In the genomic region with DNA sequence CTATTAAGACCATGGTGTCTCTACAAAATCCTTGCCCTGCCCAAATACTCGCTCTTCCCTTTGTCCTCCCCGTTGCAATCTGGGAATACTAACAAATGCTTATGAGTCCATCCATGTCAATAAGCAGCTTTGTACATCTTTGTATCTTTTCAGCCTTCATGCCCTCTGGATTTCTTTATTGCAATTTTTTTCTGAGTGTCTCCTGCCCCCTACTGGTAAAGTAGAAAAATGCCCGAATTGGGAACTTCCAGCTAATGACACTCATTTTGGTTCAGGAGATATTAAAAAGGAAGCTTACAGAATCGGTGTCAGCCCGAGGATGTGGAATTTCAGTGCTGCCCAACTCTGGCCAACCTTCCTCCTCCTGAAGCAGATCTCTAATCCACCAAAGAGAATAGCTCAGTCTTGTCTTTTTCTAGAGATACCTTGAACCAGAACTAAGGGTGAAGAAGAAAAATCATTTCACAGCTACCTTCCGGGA, we compare ENCODE assay signal across 1 cellular context.
A peak's percentile ranks its signal among the peaks of the same experiment; 100 is the strongest.
TF ChIP-seq lines count a peak whose summit lies in the region.

No MANE protein-coding gene starts in this region.

TF ChIP-seq in K562, 482 proteins besides CTCF, POLR2A, EP300 and RAD21:
- TF ChIP-seq ARID3A (IDR thresholded peaks at IDR 0.05; ENCODE audit: borderline replicate concordance, low read depth, low read length) (0 out of 2 replicates have a peak, but pooled peaks have one; percentile 68), RCOR1 (IDR thresholded peaks at IDR 0.05; ENCODE audit: borderline replicate concordance in 1 of 2, low read depth in 2 of 2, low read length in 2 of 2) (0 out of 4 replicates have a peak, but pooled peaks of 1 of the 2 experiments have one; percentile 23), NFYB (IDR thresholded peaks at IDR 0.05; ENCODE audit: extremely low read depth, insufficient read length) (no peak), SMC3 (conservative IDR thresholded peaks at IDR 0.05; ENCODE audit: insufficient read depth, low read depth, low read length) (peak; percentile 51), NUFIP1 (IDR thresholded peaks at IDR 0.05; ENCODE audit: partially characterized antibody) (no peak), CC2D1A (IDR thresholded peaks at IDR 0.05) (0 out of 2 replicates have a peak, but pooled peaks have one; percentile 12), THRAP3 (IDR thresholded peaks at IDR 0.05; ENCODE audit: borderline replicate concordance) (0 out of 2 replicates have a peak, but pooled peaks have one; percentile 72), CHD4 (IDR thresholded peaks at IDR 0.05; ENCODE audit: insufficient read depth, insufficient replicate concordance, low read depth, low read length, poor library complexity, severe bottlenecking) (no peak), FOXK2 (conservative IDR thresholded peaks at IDR 0.05 in 1 of 2, IDR thresholded peaks at IDR 0.05 in 1 of 2; ENCODE audit: low read depth in 2 of 2) (peak in 1 of 2 experiments; percentile 27; a peak in 1 of 4 replicates), BDP1 (IDR thresholded peaks at IDR 0.05; ENCODE audit: insufficient read depth, insufficient read length) (no peak), MYC (IDR thresholded peaks at IDR 0.05; ENCODE audit: low read depth, low read length) (no peak), MYC (CRISPR knock-in tag; IDR thresholded peaks at IDR 0.05; ENCODE audit: borderline replicate concordance, low read depth) (no peak), HOXB6 (CRISPR knock-in tag; IDR thresholded peaks at IDR 0.05; ENCODE audit: borderline replicate concordance) (no peak), SUPT5H (IDR thresholded peaks at IDR 0.05) (peak; percentile 40; the same call in 1 of the 2 replicates), XRCC5 (IDR thresholded peaks at IDR 0.05; ENCODE audit: low read depth, low read length) (0 out of 2 replicates have a peak, but pooled peaks have one; percentile 47), POLR2AphosphoS2 (IDR thresholded peaks at IDR 0.05; ENCODE audit: low read length) (peak; percentile 74; the same call in 1 of the 2 replicates), NBN (IDR thresholded peaks at IDR 0.05; ENCODE audit: low read depth) (0 out of 2 replicates have a peak, but pooled peaks have one; percentile 47), ARID2 (IDR thresholded peaks at IDR 0.05) (peak; percentile 40; the same call in 1 of the 2 replicates), TEAD4 (IDR thresholded peaks at IDR 0.05; ENCODE audit: low read length) (peak; percentile 34; the same call in 1 of the 2 replicates), TEAD4 (CRISPR knock-in tag; IDR thresholded peaks at IDR 0.05; ENCODE audit: borderline replicate concordance) (no peak), SIN3A (IDR thresholded peaks at IDR 0.05; ENCODE audit: borderline replicate concordance in 2 of 2, control insufficient read depth in 1 of 2, low read depth in 2 of 2, low read length in 2 of 2) (peak in 1 of 2 experiments; percentile 40; a peak in 1 of 4 replicates)
- TF ChIP-seq, protein P1, sequence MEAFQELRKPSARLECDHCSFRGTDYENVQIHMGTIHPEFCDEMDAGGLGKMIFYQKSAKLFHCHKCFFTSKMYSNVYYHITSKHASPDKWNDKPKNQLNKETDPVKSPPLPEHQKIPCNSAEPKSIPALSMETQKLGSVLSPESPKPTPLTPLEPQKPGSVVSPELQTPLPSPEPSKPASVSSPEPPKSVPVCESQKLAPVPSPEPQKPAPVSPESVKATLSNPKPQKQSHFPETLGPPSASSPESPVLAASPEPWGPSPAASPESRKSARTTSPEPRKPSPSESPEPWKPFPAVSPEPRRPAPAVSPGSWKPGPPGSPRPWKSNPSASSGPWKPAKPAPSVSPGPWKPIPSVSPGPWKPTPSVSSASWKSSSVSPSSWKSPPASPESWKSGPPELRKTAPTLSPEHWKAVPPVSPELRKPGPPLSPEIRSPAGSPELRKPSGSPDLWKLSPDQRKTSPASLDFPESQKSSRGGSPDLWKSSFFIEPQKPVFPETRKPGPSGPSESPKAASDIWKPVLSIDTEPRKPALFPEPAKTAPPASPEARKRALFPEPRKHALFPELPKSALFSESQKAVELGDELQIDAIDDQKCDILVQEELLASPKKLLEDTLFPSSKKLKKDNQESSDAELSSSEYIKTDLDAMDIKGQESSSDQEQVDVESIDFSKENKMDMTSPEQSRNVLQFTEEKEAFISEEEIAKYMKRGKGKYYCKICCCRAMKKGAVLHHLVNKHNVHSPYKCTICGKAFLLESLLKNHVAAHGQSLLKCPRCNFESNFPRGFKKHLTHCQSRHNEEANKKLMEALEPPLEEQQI (IDR thresholded peaks at IDR 0.05): no peak
- TF ChIP-seq, protein P2, sequence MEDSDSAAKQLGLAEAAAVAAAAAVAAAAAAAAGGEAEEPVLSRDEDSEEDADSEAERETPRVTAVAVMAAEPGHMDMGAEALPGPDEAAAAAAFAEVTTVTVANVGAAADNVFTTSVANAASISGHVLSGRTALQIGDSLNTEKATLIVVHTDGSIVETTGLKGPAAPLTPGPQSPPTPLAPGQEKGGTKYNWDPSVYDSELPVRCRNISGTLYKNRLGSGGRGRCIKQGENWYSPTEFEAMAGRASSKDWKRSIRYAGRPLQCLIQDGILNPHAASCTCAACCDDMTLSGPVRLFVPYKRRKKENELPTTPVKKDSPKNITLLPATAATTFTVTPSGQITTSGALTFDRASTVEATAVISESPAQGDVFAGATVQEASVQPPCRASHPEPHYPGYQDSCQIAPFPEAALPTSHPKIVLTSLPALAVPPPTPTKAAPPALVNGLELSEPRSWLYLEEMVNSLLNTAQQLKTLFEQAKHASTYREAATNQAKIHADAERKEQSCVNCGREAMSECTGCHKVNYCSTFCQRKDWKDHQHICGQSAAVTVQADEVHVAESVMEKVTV (CRISPR knock-in tag; IDR thresholded peaks at IDR 0.05): peak; percentile 70
- TF ChIP-seq, protein P3, sequence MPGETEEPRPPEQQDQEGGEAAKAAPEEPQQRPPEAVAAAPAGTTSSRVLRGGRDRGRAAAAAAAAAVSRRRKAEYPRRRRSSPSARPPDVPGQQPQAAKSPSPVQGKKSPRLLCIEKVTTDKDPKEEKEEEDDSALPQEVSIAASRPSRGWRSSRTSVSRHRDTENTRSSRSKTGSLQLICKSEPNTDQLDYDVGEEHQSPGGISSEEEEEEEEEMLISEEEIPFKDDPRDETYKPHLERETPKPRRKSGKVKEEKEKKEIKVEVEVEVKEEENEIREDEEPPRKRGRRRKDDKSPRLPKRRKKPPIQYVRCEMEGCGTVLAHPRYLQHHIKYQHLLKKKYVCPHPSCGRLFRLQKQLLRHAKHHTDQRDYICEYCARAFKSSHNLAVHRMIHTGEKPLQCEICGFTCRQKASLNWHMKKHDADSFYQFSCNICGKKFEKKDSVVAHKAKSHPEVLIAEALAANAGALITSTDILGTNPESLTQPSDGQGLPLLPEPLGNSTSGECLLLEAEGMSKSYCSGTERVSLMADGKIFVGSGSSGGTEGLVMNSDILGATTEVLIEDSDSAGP (CRISPR knock-in tag; IDR thresholded peaks at IDR 0.05): no peak
